In genomic region chr7:26151953-26152781, GRCh38 we compare ENCODE assay signal across 1 cellular context.
TF ChIP-seq lines count a peak whose summit lies in the region.

A gene with protein sequence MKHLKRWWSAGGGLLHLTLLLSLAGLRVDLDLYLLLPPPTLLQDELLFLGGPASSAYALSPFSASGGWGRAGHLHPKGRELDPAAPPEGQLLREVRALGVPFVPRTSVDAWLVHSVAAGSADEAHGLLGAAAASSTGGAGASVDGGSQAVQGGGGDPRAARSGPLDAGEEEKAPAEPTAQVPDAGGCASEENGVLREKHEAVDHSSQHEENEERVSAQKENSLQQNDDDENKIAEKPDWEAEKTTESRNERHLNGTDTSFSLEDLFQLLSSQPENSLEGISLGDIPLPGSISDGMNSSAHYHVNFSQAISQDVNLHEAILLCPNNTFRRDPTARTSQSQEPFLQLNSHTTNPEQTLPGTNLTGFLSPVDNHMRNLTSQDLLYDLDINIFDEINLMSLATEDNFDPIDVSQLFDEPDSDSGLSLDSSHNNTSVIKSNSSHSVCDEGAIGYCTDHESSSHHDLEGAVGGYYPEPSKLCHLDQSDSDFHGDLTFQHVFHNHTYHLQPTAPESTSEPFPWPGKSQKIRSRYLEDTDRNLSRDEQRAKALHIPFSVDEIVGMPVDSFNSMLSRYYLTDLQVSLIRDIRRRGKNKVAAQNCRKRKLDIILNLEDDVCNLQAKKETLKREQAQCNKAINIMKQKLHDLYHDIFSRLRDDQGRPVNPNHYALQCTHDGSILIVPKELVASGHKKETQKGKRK (plus strand): TSS chr7:26152198. CDS start chr7:26152499, 301 bp downstream.

TF ChIP-seq in K562, 482 proteins besides CTCF, POLR2A, EP300 and RAD21 (continued from another document and continues in another):
- TF ChIP-seq ZNF584 (CRISPR knock-in tag; IDR thresholded peaks at IDR 0.05; ENCODE audit: low read depth) (no peak), BMI1 (IDR thresholded peaks at IDR 0.05; ENCODE audit: low read length) (no peak), ZFP1 (CRISPR knock-in tag; IDR thresholded peaks at IDR 0.05) (0 out of 2 replicates have a peak, but pooled peaks have one; percentile 14), IFI16 (CRISPR knock-in tag; IDR thresholded peaks at IDR 0.05) (no peak), BRD4 (IDR thresholded peaks at IDR 0.05) (no peak), GTF2E2 (tag; IDR thresholded peaks at IDR 0.05) (0 out of 2 replicates have a peak, but pooled peaks have one; percentile 5), ZNF766 (CRISPR knock-in tag; conservative IDR thresholded peaks at IDR 0.05) (0 out of 2 replicates have a peak, but pooled peaks have one; percentile 62), RB1 (IDR thresholded peaks at IDR 0.05; ENCODE audit: low read depth) (peak; percentile 42; the same call in 1 of the 2 replicates), ATF7 (IDR thresholded peaks at IDR 0.05) (no peak; the same call in 1 of the 2 replicates), ZSCAN32 (CRISPR knock-in tag; IDR thresholded peaks at IDR 0.05) (no peak), GABPA (tag; conservative IDR thresholded peaks at IDR 0.05; ENCODE audit: low read depth) (peak; percentile 41; the same call in 1 of the 2 replicates), NR1H2 (CRISPR knock-in tag; IDR thresholded peaks at IDR 0.05) (no peak), UBTF (IDR thresholded peaks at IDR 0.05; ENCODE audit: borderline replicate concordance in 1 of 2, low read depth in 2 of 2, low read length in 2 of 2) (0 out of 4 replicates have a peak, but pooled peaks of 1 of the 2 experiments have one; percentile 40), E4F1 (CRISPR knock-in tag; IDR thresholded peaks at IDR 0.05; ENCODE audit: borderline replicate concordance) (no peak), RAD51 (IDR thresholded peaks at IDR 0.05; ENCODE audit: borderline replicate concordance, low read depth) (no peak), RBM15 (IDR thresholded peaks at IDR 0.05; ENCODE audit: insufficient read depth, low read length) (no peak), RUNX1 (IDR thresholded peaks at IDR 0.05; ENCODE audit: low read depth) (no peak), RFX1 (IDR thresholded peaks at IDR 0.05) (no peak), CAMTA2 (CRISPR knock-in tag; conservative IDR thresholded peaks at IDR 0.05) (no peak), TAF9B (IDR thresholded peaks at IDR 0.05; ENCODE audit: partially characterized antibody) (no peak), ELF4 (CRISPR knock-in tag; IDR thresholded peaks at IDR 0.05) (peak; percentile 80), TEAD2 (tag; IDR thresholded peaks at IDR 0.05) (no peak), RNF2 (IDR thresholded peaks at IDR 0.05) (no peak), PYGO2 (tag; IDR thresholded peaks at IDR 0.05) (no peak), ZNF57 (CRISPR knock-in tag; IDR thresholded peaks at IDR 0.05) (no peak), ZNF76 (CRISPR knock-in tag; IDR thresholded peaks at IDR 0.05; ENCODE audit: borderline replicate concordance) (no peak), E2F1 (CRISPR knock-in tag; IDR thresholded peaks at IDR 0.05) (no peak), FIP1L1 (IDR thresholded peaks at IDR 0.05; ENCODE audit: low read depth, low read length, poor library complexity, severe bottlenecking) (peak; percentile 21), MAFG (tag; conservative IDR thresholded peaks at IDR 0.05) (no peak), ZNF75A (CRISPR knock-in tag; IDR thresholded peaks at IDR 0.05) (no peak), ZKSCAN3 (CRISPR knock-in tag; IDR thresholded peaks at IDR 0.05) (no peak), XRCC3 (IDR thresholded peaks at IDR 0.05) (no peak), ETV5 (CRISPR knock-in tag; IDR thresholded peaks at IDR 0.05; ENCODE audit: low read depth) (no peak), BHLHE40 (IDR thresholded peaks at IDR 0.05; ENCODE audit: low read length) (peak; percentile 76), ZEB2 (IDR thresholded peaks at IDR 0.05) (no peak), ETS2 (tag; IDR thresholded peaks at IDR 0.05; ENCODE audit: borderline replicate concordance, poor library complexity, severe bottlenecking) (no peak), POLR3A (IDR thresholded peaks at IDR 0.05; ENCODE audit: borderline replicate concordance, extremely low read depth, insufficient read depth, insufficient read length) (no peak), FOXM1 (IDR thresholded peaks at IDR 0.05; ENCODE audit: low read depth) (no peak), FOXM1 (CRISPR knock-in tag; IDR thresholded peaks at IDR 0.05; ENCODE audit: low read depth) (no peak), KLF1 (tag; IDR thresholded peaks at IDR 0.05) (no peak)
- TF ChIP-seq, protein P1, sequence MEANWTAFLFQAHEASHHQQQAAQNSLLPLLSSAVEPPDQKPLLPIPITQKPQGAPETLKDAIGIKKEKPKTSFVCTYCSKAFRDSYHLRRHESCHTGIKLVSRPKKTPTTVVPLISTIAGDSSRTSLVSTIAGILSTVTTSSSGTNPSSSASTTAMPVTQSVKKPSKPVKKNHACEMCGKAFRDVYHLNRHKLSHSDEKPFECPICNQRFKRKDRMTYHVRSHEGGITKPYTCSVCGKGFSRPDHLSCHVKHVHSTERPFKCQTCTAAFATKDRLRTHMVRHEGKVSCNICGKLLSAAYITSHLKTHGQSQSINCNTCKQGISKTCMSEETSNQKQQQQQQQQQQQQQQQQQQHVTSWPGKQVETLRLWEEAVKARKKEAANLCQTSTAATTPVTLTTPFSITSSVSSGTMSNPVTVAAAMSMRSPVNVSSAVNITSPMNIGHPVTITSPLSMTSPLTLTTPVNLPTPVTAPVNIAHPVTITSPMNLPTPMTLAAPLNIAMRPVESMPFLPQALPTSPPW (CRISPR knock-in tag; IDR thresholded peaks at IDR 0.05) = peak; percentile 86
- TF ChIP-seq, protein P2, sequence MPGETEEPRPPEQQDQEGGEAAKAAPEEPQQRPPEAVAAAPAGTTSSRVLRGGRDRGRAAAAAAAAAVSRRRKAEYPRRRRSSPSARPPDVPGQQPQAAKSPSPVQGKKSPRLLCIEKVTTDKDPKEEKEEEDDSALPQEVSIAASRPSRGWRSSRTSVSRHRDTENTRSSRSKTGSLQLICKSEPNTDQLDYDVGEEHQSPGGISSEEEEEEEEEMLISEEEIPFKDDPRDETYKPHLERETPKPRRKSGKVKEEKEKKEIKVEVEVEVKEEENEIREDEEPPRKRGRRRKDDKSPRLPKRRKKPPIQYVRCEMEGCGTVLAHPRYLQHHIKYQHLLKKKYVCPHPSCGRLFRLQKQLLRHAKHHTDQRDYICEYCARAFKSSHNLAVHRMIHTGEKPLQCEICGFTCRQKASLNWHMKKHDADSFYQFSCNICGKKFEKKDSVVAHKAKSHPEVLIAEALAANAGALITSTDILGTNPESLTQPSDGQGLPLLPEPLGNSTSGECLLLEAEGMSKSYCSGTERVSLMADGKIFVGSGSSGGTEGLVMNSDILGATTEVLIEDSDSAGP (CRISPR knock-in tag; IDR thresholded peaks at IDR 0.05) = no peak
- TF ChIP-seq, protein P3, sequence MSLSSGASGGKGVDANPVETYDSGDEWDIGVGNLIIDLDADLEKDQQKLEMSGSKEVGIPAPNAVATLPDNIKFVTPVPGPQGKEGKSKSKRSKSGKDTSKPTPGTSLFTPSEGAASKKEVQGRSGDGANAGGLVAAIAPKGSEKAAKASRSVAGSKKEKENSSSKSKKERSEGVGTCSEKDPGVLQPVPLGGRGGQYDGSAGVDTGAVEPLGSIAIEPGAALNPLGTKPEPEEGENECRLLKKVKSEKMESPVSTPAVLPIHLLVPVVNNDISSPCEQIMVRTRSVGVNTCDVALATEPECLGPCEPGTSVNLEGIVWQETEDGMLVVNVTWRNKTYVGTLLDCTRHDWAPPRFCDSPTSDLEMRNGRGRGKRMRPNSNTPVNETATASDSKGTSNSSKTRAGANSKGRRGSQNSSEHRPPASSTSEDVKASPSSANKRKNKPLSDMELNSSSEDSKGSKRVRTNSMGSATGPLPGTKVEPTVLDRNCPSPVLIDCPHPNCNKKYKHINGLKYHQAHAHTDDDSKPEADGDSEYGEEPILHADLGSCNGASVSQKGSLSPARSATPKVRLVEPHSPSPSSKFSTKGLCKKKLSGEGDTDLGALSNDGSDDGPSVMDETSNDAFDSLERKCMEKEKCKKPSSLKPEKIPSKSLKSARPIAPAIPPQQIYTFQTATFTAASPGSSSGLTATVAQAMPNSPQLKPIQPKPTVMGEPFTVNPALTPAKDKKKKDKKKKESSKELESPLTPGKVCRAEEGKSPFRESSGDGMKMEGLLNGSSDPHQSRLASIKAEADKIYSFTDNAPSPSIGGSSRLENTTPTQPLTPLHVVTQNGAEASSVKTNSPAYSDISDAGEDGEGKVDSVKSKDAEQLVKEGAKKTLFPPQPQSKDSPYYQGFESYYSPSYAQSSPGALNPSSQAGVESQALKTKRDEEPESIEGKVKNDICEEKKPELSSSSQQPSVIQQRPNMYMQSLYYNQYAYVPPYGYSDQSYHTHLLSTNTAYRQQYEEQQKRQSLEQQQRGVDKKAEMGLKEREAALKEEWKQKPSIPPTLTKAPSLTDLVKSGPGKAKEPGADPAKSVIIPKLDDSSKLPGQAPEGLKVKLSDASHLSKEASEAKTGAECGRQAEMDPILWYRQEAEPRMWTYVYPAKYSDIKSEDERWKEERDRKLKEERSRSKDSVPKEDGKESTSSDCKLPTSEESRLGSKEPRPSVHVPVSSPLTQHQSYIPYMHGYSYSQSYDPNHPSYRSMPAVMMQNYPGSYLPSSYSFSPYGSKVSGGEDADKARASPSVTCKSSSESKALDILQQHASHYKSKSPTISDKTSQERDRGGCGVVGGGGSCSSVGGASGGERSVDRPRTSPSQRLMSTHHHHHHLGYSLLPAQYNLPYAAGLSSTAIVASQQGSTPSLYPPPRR (CRISPR knock-in tag; IDR thresholded peaks at IDR 0.05; ENCODE audit: borderline replicate concordance) = no peak
- TF ChIP-seq, protein P4, sequence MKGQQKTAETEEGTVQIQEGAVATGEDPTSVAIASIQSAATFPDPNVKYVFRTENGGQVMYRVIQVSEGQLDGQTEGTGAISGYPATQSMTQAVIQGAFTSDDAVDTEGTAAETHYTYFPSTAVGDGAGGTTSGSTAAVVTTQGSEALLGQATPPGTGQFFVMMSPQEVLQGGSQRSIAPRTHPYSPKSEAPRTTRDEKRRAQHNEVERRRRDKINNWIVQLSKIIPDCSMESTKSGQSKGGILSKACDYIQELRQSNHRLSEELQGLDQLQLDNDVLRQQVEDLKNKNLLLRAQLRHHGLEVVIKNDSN (CRISPR knock-in tag; IDR thresholded peaks at IDR 0.05) = no peak
- TF ChIP-seq, protein P5, sequence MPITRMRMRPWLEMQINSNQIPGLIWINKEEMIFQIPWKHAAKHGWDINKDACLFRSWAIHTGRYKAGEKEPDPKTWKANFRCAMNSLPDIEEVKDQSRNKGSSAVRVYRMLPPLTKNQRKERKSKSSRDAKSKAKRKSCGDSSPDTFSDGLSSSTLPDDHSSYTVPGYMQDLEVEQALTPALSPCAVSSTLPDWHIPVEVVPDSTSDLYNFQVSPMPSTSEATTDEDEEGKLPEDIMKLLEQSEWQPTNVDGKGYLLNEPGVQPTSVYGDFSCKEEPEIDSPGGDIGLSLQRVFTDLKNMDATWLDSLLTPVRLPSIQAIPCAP (CRISPR knock-in tag; IDR thresholded peaks at IDR 0.05; ENCODE audit: borderline replicate concordance) = no peak
- TF ChIP-seq, protein P6, sequence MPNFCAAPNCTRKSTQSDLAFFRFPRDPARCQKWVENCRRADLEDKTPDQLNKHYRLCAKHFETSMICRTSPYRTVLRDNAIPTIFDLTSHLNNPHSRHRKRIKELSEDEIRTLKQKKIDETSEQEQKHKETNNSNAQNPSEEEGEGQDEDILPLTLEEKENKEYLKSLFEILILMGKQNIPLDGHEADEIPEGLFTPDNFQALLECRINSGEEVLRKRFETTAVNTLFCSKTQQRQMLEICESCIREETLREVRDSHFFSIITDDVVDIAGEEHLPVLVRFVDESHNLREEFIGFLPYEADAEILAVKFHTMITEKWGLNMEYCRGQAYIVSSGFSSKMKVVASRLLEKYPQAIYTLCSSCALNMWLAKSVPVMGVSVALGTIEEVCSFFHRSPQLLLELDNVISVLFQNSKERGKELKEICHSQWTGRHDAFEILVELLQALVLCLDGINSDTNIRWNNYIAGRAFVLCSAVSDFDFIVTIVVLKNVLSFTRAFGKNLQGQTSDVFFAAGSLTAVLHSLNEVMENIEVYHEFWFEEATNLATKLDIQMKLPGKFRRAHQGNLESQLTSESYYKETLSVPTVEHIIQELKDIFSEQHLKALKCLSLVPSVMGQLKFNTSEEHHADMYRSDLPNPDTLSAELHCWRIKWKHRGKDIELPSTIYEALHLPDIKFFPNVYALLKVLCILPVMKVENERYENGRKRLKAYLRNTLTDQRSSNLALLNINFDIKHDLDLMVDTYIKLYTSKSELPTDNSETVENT (CRISPR knock-in tag; IDR thresholded peaks at IDR 0.05) = no peak
